ENCODE assay signal across 9 cellular contexts in genomic region chr15:90075420-90076289, GRCh38. TPM values are rescaled to one million over a fixed set of nuclear protein-coding genes. Genes with fewer than 3 reads are reported as not detected.
DNase-seq lines count a peak whose midpoint lies in the region; ATAC-seq, FAIRE-seq and TF ChIP-seq lines count a peak whose summit lies in the region.
"Had no signal": no experiment of that assay in that cellular context is flagged by ENCODE, and none has a peak within 500 bp of the region (broad histone marks: within the 10 kb centered on the region; RNA-seq: fewer than 3 reads in every experiment).

No MANE protein-coding gene starts in this region.

- H3K36me3 ChIP-seq in HepG2 (replicated peaks in 1 of 2; ENCODE audit: control insufficient read depth in 1 of 2, insufficient read depth in 2 of 2, low read length in 2 of 2) (peaks cover 20 to 33% of the 10 kb centered on the region in 2 experiments), suprapubic skin (peaks cover 61% of the 10 kb centered on the region), SK-N-SH (replicated peaks in 1 of 2; ENCODE audit: control insufficient read depth in 1 of 2, insufficient read depth in 2 of 2, low read length in 1 of 2) (peaks cover 4 to 6% of the 10 kb centered on the region in 2 experiments)

- H3K27me3 Mint-ChIP-seq in activated naive CD4-positive, alpha-beta T cell treated with anti-CD3 and anti-CD28 coated beads for 36 hours (ENCODE audit: low read depth), result no peaks in the 10 kb centered on the region
- H3K27me3 Mint-ChIP-seq in activated naive CD8-positive, alpha-beta T cell treated with anti-CD3 and anti-CD28 coated beads, Interleukin-2, amount 50 U/mL, for 24 hours, result no peaks in the 10 kb centered on the region
- H3K27me3 Mint-ChIP-seq: T-cell had no signal

- in situ Hi-C loops in HepG2 (cut with HindIII; ENCODE audit: extremely low pct_ligation_motif_present, low pct_unique_long_range_greater_than_20kb), result loop anchor here (25.0 kb wide), 1 partner anchor 338 kb away; no protein-coding TSS in a partner anchor

- POLR2A ChIA-PET in HepG2 (lab: Yijun Ruan, JAX) (interaction anchor here (0.7 kb wide), 1 partner anchor 26 kb away, joined by 3 read pairs; no protein-coding TSS in a partner anchor), SK-N-SH (lab: Yijun Ruan, JAX) (interaction anchor here (1.3 kb wide), 1 partner anchor 9 kb away, joined by 5 read pairs; no protein-coding TSS in a partner anchor)

- no peaks in the 10 kb centered on the region for H3K27me3 ChIP-seq in HepG2 (ENCODE audit: control insufficient read depth in 1 of 2, insufficient read depth in 2 of 2, low read length in 2 of 2)
- H3K27me3 ChIP-seq in suprapubic skin, result no peaks in the 10 kb centered on the region
- H3K27me3 ChIP-seq in SK-N-SH (ENCODE audit: insufficient read depth), result no peaks in the 10 kb centered on the region

- TF ChIP-seq EP300 in HepG2 (IDR thresholded peaks at IDR 0.05; ENCODE audit: low read depth in 2 of 2, low read length in 2 of 2), result no peak
- TF ChIP-seq EP300 in HepG2 (CRISPR knock-in tag; IDR thresholded peaks at IDR 0.05; ENCODE audit: borderline replicate concordance), result no peak
- TF ChIP-seq EP300 in suprapubic skin (IDR thresholded peaks at IDR 0.05), result no peak
- TF ChIP-seq EP300 in SK-N-SH (IDR thresholded peaks at IDR 0.05; ENCODE audit: borderline replicate concordance in 1 of 2, low read depth in 1 of 2, low read length in 1 of 2), result no peak

- H3K9me3 Mint-ChIP-seq in activated naive CD4-positive, alpha-beta T cell treated with anti-CD3 and anti-CD28 coated beads for 36 hours, result no peaks in the 10 kb centered on the region
- no peaks in the 10 kb centered on the region for H3K9me3 Mint-ChIP-seq in activated naive CD8-positive, alpha-beta T cell treated with anti-CD3 and anti-CD28 coated beads, Interleukin-2, amount 50 U/mL, for 24 hours
- H3K9me3 Mint-ChIP-seq: T-cell had no signal

- H2AFZ ChIP-seq in HepG2 (ENCODE audit: low read length) (no peak overlapping the region), SK-N-SH (ENCODE audit: low read depth) (no peak overlapping the region)

- no peaks in the 10 kb centered on the region for H4K20me1 ChIP-seq in HepG2 (ENCODE audit: insufficient read depth, low read length)
- no peaks in the 10 kb centered on the region for H4K20me1 ChIP-seq in SK-N-SH (ENCODE audit: insufficient read depth)

- 72% methylated on average over 12 of the region's 13 CpGs for WGBS in HepG2 (ENCODE audit: low lambda C conversion rate)
- WGBS in suprapubic skin, result 63% methylated on average over 9 of the region's 13 CpGs
- WGBS in SK-N-SH (ENCODE audit: low lambda C conversion rate), result 87% methylated on average over 11 of the region's 13 CpGs

- H3K4me3 Mint-ChIP-seq in activated naive CD4-positive, alpha-beta T cell treated with anti-CD3 and anti-CD28 coated beads for 36 hours, result no peak overlapping the region
- no peak overlapping the region for H3K4me3 Mint-ChIP-seq in activated naive CD8-positive, alpha-beta T cell treated with anti-CD3 and anti-CD28 coated beads, Interleukin-2, amount 50 U/mL, for 24 hours
- H3K4me3 Mint-ChIP-seq: T-cell had no signal

- FAIRE-seq in HepG2 (lab: Jason Lieb, UNC), result peak; percentile 44

- peak; percentile 50 for DNase-seq in activated naive CD4-positive, alpha-beta T cell treated with anti-CD3 and anti-CD28 coated beads for 36 hours
- DNase-seq in activated naive CD4-positive, alpha-beta T cell (lab: John Stamatoyannopoulos, UW), result no peak
- no peak for DNase-seq in activated naive CD8-positive, alpha-beta T cell treated with anti-CD3 and anti-CD28 coated beads, Interleukin-2, amount 50 U/mL, for 24 hours
- DNase-seq in HepG2 (ENCODE audit: low spot score) (peak; percentile 57), suprapubic skin (ENCODE audit: low spot score in 2 of 2) (no peak), NCI-H187 treated with DMSO at 0.1 percent for 48 hours (lab: John Stamatoyannopoulos, UW) (no peak), NCI-H2081 treated with DMSO at 0.1 percent for 48 hours (lab: John Stamatoyannopoulos, UW) (no peak), SK-N-SH (no peak)
- DNase-seq: T-cell had no signal

- peak overlapping the region; percentile 37 for H3K27ac Mint-ChIP-seq in activated naive CD4-positive, alpha-beta T cell treated with anti-CD3 and anti-CD28 coated beads for 36 hours
- no peak overlapping the region for H3K27ac Mint-ChIP-seq in activated naive CD8-positive, alpha-beta T cell treated with anti-CD3 and anti-CD28 coated beads, Interleukin-2, amount 50 U/mL, for 24 hours

- intact Hi-C loops in activated naive CD4-positive, alpha-beta T cell treated with anti-CD3 and anti-CD28 coated beads for 36 hours (cut with micrococcal nuclease), result no loop called here
- intact Hi-C loops in HepG2 (cut with micrococcal nuclease; ENCODE audit: unreplicated experiment), result no loop called here

- H3K4me1 Mint-ChIP-seq in activated naive CD4-positive, alpha-beta T cell treated with anti-CD3 and anti-CD28 coated beads for 36 hours (ENCODE audit: low read depth), result peaks cover 11% of the 10 kb centered on the region
- peaks cover 12% of the 10 kb centered on the region for H3K4me1 Mint-ChIP-seq in activated naive CD8-positive, alpha-beta T cell treated with anti-CD3 and anti-CD28 coated beads, Interleukin-2, amount 50 U/mL, for 24 hours

- CTCF ChIA-PET in activated naive CD4-positive, alpha-beta T cell treated with anti-CD3 and anti-CD28 coated beads for 36 hours (lab: Charles Lee), result interaction anchor here (0.6 to 7.0 kb wide), 5 partner anchors 10 to 250 kb away, joined by 3 to 60 read pairs (median 3); no protein-coding TSS in a partner anchor
- CTCF ChIA-PET in HepG2 (lab: Yijun Ruan, JAX; ENCODE audit: low intra/inter-chr PET ratio, low total read pairs), result no interaction called here
- CTCF ChIA-PET in SK-N-SH (lab: Yijun Ruan, JAX), result interaction anchor here (0.7 to 3.4 kb wide), 6 partner anchors 8 to 336 kb away, joined by 3 to 12 read pairs (median 4); no protein-coding TSS in a partner anchor

- H3K4me1 ChIP-seq in HepG2 (ENCODE audit: insufficient read depth, low read length), result peaks cover 26% of the 10 kb centered on the region
- peaks cover 24% of the 10 kb centered on the region for H3K4me1 ChIP-seq in suprapubic skin
- H3K4me1 ChIP-seq in SK-N-SH (ENCODE audit: control insufficient read depth in 1 of 2, insufficient read depth in 2 of 2, low read depth in 1 of 2, low read length in 1 of 2), result no peaks in the 10 kb centered on the region; a peak in 1 of 4 replicates

- H3K9me3 ChIP-seq in HepG2 (ENCODE audit: low read length), result no peaks in the 10 kb centered on the region
- H3K9me3 ChIP-seq in suprapubic skin, result no peaks in the 10 kb centered on the region
- H3K9me3 ChIP-seq in SK-N-SH, result no peaks in the 10 kb centered on the region

- H3K4me2 ChIP-seq in HepG2 (ENCODE audit: low read depth, low read length) (no peak overlapping the region), SK-N-SH (no peak overlapping the region)

- peaks cover 5% of the 10 kb centered on the region for H3K36me3 Mint-ChIP-seq in activated naive CD4-positive, alpha-beta T cell treated with anti-CD3 and anti-CD28 coated beads for 36 hours (ENCODE audit: low read depth)
- peaks cover 7% of the 10 kb centered on the region for H3K36me3 Mint-ChIP-seq in activated naive CD8-positive, alpha-beta T cell treated with anti-CD3 and anti-CD28 coated beads, Interleukin-2, amount 50 U/mL, for 24 hours (ENCODE audit: low read depth)

- no peak for TF ChIP-seq CTCF in HepG2 (CRISPR knock-in tag; IDR thresholded peaks at IDR 0.05)
- no peak for TF ChIP-seq CTCF in suprapubic skin (IDR thresholded peaks at IDR 0.05)
- no peak for TF ChIP-seq CTCF in SK-N-SH (IDR thresholded peaks at IDR 0.05)

- no TSS peak for BruUV-seq in HepG2 (replicated peaks; lab: Mats Ljungman, UMichigan)

- H3K79me2 ChIP-seq in HepG2 (ENCODE audit: insufficient read depth, low read length) (no peaks in the 10 kb centered on the region), SK-N-SH (ENCODE audit: insufficient read depth) (no peaks in the 10 kb centered on the region)

- H3K27ac ChIP-seq in HepG2 (ENCODE audit: extremely low read length, insufficient read depth, low read length) (peak overlapping the region; percentile 68), suprapubic skin (peak overlapping the region; percentile 64), SK-N-SH (ENCODE audit: low read depth in 2 of 2, low read length in 1 of 2) (no peak overlapping the region)

- H3K4me3 ChIP-seq in HepG2 (replicated peaks in 1 of 3; ENCODE audit: insufficient read depth in 1 of 3, low read depth in 2 of 3, low read length in 3 of 3) (no peak overlapping the region), suprapubic skin (no peak overlapping the region), SK-N-SH (ENCODE audit: low read depth in 2 of 2, low read length in 1 of 2) (no peak overlapping the region)

- TF ChIP-seq RAD21 in HepG2 (CRISPR knock-in tag; IDR thresholded peaks at IDR 0.05), result no peak
- no peak for TF ChIP-seq RAD21 in SK-N-SH (IDR thresholded peaks at IDR 0.05; ENCODE audit: low read length)

- H3K9me2 ChIP-seq in SK-N-SH, result no peaks in the 10 kb centered on the region

- no peaks in the 10 kb centered on the region for H3F3A ChIP-seq in SK-N-SH (replicated peaks; ENCODE audit: insufficient read depth)

- ATAC-seq in activated naive CD8-positive, alpha-beta T cell treated with anti-CD3 and anti-CD28 coated beads, Interleukin-2, amount 50 U/mL, for 24 hours, result peak; percentile 42
- peak; percentile 61 for ATAC-seq in HepG2
- ATAC-seq: T-cell had no signal

- H3K9ac ChIP-seq in HepG2 (ENCODE audit: insufficient read depth, low read depth, low read length) (no peak overlapping the region), SK-N-SH (no peak overlapping the region)

- TF ChIP-seq POLR2A in HepG2 (IDR thresholded peaks at IDR 0.05; ENCODE audit: insufficient read depth in 1 of 2, low read depth in 2 of 2, low read length in 2 of 2) (no peak), suprapubic skin (IDR thresholded peaks at IDR 0.05) (no peak)

RNA-seq across cellular contexts. Expression of gene IDH2, which starts 26.6 kb away (rescaled TPM):
- 100 to 1,000 TPM; 225 to 229 TPM for total RNA-seq in activated naive CD4-positive, alpha-beta T cell treated with anti-CD3 and anti-CD28 coated beads for 36 hours
- total RNA-seq in HepG2 (2016; rRNA removed; fragmentation: Illumina TruSeq; extraction: Trizol) (120 and 121 TPM in 2 replicates), suprapubic skin (100 to 1,000 TPM in 1 of 4 donors, 10 to 100 TPM in 3; 68.6 to 126 (median 76.7) TPM)
- 37.5 and 39.4 TPM in 2 replicates for total RNA-seq in HepG2 (2016; cell fraction: cytosol; rRNA removed; fragmentation: Illumina TruSeq; extraction: Trizol; ENCODE audit: low read depth)
- 108 and 124 TPM in 2 replicates for total RNA-seq in HepG2 (2016; cell fraction: insoluble cytoplasmic fraction; rRNA removed; fragmentation: Illumina TruSeq; extraction: Trizol)
- total RNA-seq in HepG2 (2016; cell fraction: membrane; rRNA removed; fragmentation: Illumina TruSeq; extraction: Trizol), result 87.3 and 98.2 TPM in 2 replicates
- 50.6 and 54.5 TPM in 2 replicates for total RNA-seq in HepG2 (2016; cell fraction: nucleus; rRNA removed; fragmentation: Illumina TruSeq; extraction: Trizol)
- polyA plus RNA-seq in HepG2 (2011; rRNA removed) (132 and 145 TPM in 2 replicates), SK-N-SH (2012; rRNA removed) (24.7 and 25.2 TPM in 2 replicates)
- polyA plus RNA-seq in HepG2 (2011; cell fraction: cytosol; rRNA removed), result 85.2 and 137 TPM in 2 replicates
- polyA plus RNA-seq in HepG2 (2011; cell fraction: nucleus; rRNA removed), result 62.9 and 78.0 TPM in 2 replicates
- polyA plus RNA-seq in HepG2 (2012), result 57.4 and 73.4 TPM in 2 replicates
- polyA plus RNA-seq in HepG2 (2016; cell fraction: cytosol; fragmentation: Illumina TruSeq; extraction: Trizol; ENCODE audit: low read depth), result 63.2 and 73.9 TPM in 2 replicates
- polyA plus RNA-seq in HepG2 (2016; cell fraction: insoluble cytoplasmic fraction; fragmentation: Illumina TruSeq; extraction: Trizol; ENCODE audit: low read depth), result 130 and 145 TPM in 2 replicates
- polyA plus RNA-seq in HepG2 (2016; cell fraction: membrane; fragmentation: Illumina TruSeq; extraction: Trizol; ENCODE audit: low read depth), result 84.9 and 106 TPM in 2 replicates
- 97.9 and 110 TPM in 2 replicates for polyA plus RNA-seq in HepG2 (2016; cell fraction: nucleus; fragmentation: Illumina TruSeq; extraction: Trizol; ENCODE audit: insufficient read depth, low read depth)
- 34.4 and 160 TPM in 2 replicates for polyA minus RNA-seq in HepG2 (2011; rRNA and poly(A)+ RNA removed; ENCODE audit: low replicate concordance)
- polyA minus RNA-seq in HepG2 (2011; cell fraction: cytosol; rRNA and poly(A)+ RNA removed), result 67.1 and 76.1 TPM in 2 replicates
- 14.7 and 18.4 TPM in 2 replicates for polyA minus RNA-seq in HepG2 (2011; cell fraction: nucleus; rRNA and poly(A)+ RNA removed)
- 12.0 and 19.2 TPM in 2 replicates for polyA plus RNA-seq in SK-N-SH (2012; cell fraction: cytosol; rRNA removed)
- polyA plus RNA-seq in SK-N-SH (2012; cell fraction: nucleus; rRNA removed), result 15.3 TPM in 2 replicates

Comparison
In these comparisons a context has a peak if more than half of its experiments do, and no peak if none do; other contexts are left out.
1. DNase-seq: peak in activated naive CD4-positive, alpha-beta T cell treated with anti-CD3 and anti-CD28 coated beads for 36 hours (single experiment) and HepG2 (single experiment); none in activated naive CD4-positive, alpha-beta T cell (0 of 4), activated naive CD8-positive, alpha-beta T cell treated with anti-CD3 and anti-CD28 coated beads, Interleukin-2, amount 50 U/mL, for 24 hours (single experiment), suprapubic skin (0 of 2), NCI-H187 treated with DMSO at 0.1 percent for 48 hours (single experiment), NCI-H2081 treated with DMSO at 0.1 percent for 48 hours (single experiment) and SK-N-SH (single experiment).
2. H3K27ac ChIP-seq: peak in HepG2 (single experiment) and suprapubic skin (single experiment); none in SK-N-SH (0 of 2).